ENCODE assay signal across 13 cellular contexts in genomic region chr2:63124209-63124608, GRCh38.
DNase-seq lines count a peak whose midpoint lies in the region; ATAC-seq and TF ChIP-seq lines count a peak whose summit lies in the region.
"Had no signal": no experiment of that assay in that cellular context is flagged by ENCODE, and none has a peak within 500 bp of the region (broad histone marks: within the 10 kb centered on the region; RNA-seq: fewer than 3 reads in every experiment).

No MANE protein-coding gene starts in this region.

- no TSS peak for BruUV-seq in Calu3 (replicated peaks; lab: Mats Ljungman, UMichigan)

- no peaks in the 10 kb centered on the region for H3K27me3 Mint-ChIP-seq in activated CD4-positive, alpha-beta memory T cell treated with anti-CD3 and anti-CD28 coated beads for 36 hours
- H3K27me3 Mint-ChIP-seq in Calu3 (ENCODE audit: unreplicated experiment) = no peaks in the 10 kb centered on the region
- H3K27me3 Mint-ChIP-seq: activated CD4-positive, alpha-beta memory T cell treated with anti-CD3 and anti-CD28 coated beads, Interleukin-2, amount 10 ng/mL, durations not matched to agents 7 days and 5 days had no signal

- H3K27ac ChIP-seq in BLaER1 = no peak overlapping the region
- H3K27ac ChIP-seq: SJSA1 had no signal

- H3K36me3 Mint-ChIP-seq in activated CD4-positive, alpha-beta memory T cell treated with anti-CD3 and anti-CD28 coated beads for 36 hours = peaks cover 5% of the 10 kb centered on the region
- H3K36me3 Mint-ChIP-seq in Calu3 (ENCODE audit: insufficient read depth, unreplicated experiment) = no peaks in the 10 kb centered on the region

- no peak overlapping the region for H3K9ac ChIP-seq in BLaER1

- peaks cover 11% of the 10 kb centered on the region for H3K4me1 ChIP-seq in BLaER1
- H3K4me1 ChIP-seq: SJSA1 had no signal

- POLR2A ChIA-PET in activated CD4-positive, alpha-beta memory T cell treated with anti-CD3 and anti-CD28 coated beads for 36 hours (lab: Charles Lee) = no interaction called here

- H3K36me3 ChIP-seq in BLaER1 = no peaks in the 10 kb centered on the region
- H3K36me3 ChIP-seq: SJSA1 had no signal

- TF ChIP-seq CTCF in Calu3 (IDR thresholded peaks at IDR 0.05; ENCODE audit: unreplicated experiment) = no peak

- H3K9me3 ChIP-seq in BLaER1 = no peaks in the 10 kb centered on the region
- H3K9me3 ChIP-seq: SJSA1 had no signal

- ATAC-seq in GM19351 (IDR thresholded peaks at IDR 0.05; ENCODE audit: unreplicated experiment) (peak; percentile 76), HG03045 (IDR thresholded peaks at IDR 0.05; ENCODE audit: unreplicated experiment) (peak; percentile 65)

- H3K4me1 Mint-ChIP-seq in activated CD4-positive, alpha-beta memory T cell treated with anti-CD3 and anti-CD28 coated beads for 36 hours (ENCODE audit: low read depth) = no peaks in the 10 kb centered on the region
- H3K4me1 Mint-ChIP-seq in Calu3 (ENCODE audit: low read depth, unreplicated experiment) = no peaks in the 10 kb centered on the region
- H3K4me1 Mint-ChIP-seq: activated CD4-positive, alpha-beta memory T cell treated with anti-CD3 and anti-CD28 coated beads, Interleukin-2, amount 10 ng/mL, durations not matched to agents 7 days and 5 days had no signal

- peak overlapping the region; percentile 22; the same call in 1 of the 2 replicates for H3K4me2 ChIP-seq in BLaER1

- peaks cover 3% of the 10 kb centered on the region for H3K9me3 Mint-ChIP-seq in activated CD4-positive, alpha-beta memory T cell treated with anti-CD3 and anti-CD28 coated beads for 36 hours
- H3K9me3 Mint-ChIP-seq in Calu3 (ENCODE audit: low read depth, unreplicated experiment) = no peaks in the 10 kb centered on the region

- DNase-seq in OCI-M1 (lab: John Stamatoyannopoulos, UW) = peak; percentile 9
- no peak for DNase-seq in NCI-H510A (lab: John Stamatoyannopoulos, UW)
- no peak for DNase-seq in D341Med (ENCODE audit: low spot score)
- DNase-seq in activated CD4-positive, alpha-beta memory T cell treated with anti-CD3 and anti-CD28 coated beads for 36 hours = no peak
- DNase-seq in Calu3 = no peak
- DNase-seq: ACHN; activated CD4-positive, alpha-beta memory T cell treated with anti-CD3 and anti-CD28 coated beads, Interleukin-2, amount 10 ng/mL, durations not matched to agents 7 days and 5 days; effector CD4-positive, alpha-beta T cell; NCI-H345 had no signal

- H3K27ac Mint-ChIP-seq in activated CD4-positive, alpha-beta memory T cell treated with anti-CD3 and anti-CD28 coated beads for 36 hours = no peak overlapping the region
- H3K27ac Mint-ChIP-seq in Calu3 (ENCODE audit: unreplicated experiment) = no peak overlapping the region
- H3K27ac Mint-ChIP-seq: activated CD4-positive, alpha-beta memory T cell treated with anti-CD3 and anti-CD28 coated beads, Interleukin-2, amount 10 ng/mL, durations not matched to agents 7 days and 5 days had no signal

- H3K4me3 ChIP-seq in BLaER1 = no peak overlapping the region
- H3K4me3 ChIP-seq: SJSA1 had no signal

- CTCF ChIA-PET in activated CD4-positive, alpha-beta memory T cell treated with anti-CD3 and anti-CD28 coated beads for 36 hours (lab: Charles Lee) = no interaction called here
- CTCF ChIA-PET in Calu3 (lab: Charles Lee) = no interaction called here

- no peak overlapping the region for H3K4me3 Mint-ChIP-seq in activated CD4-positive, alpha-beta memory T cell treated with anti-CD3 and anti-CD28 coated beads for 36 hours
- no peak overlapping the region for H3K4me3 Mint-ChIP-seq in Calu3 (ENCODE audit: low read depth, unreplicated experiment)
- H3K4me3 Mint-ChIP-seq: activated CD4-positive, alpha-beta memory T cell treated with anti-CD3 and anti-CD28 coated beads, Interleukin-2, amount 10 ng/mL, durations not matched to agents 7 days and 5 days had no signal

- H3K27me3 ChIP-seq in BLaER1 = no peaks in the 10 kb centered on the region
- H3K27me3 ChIP-seq: SJSA1 had no signal

- intact Hi-C loops in activated CD4-positive, alpha-beta memory T cell treated with anti-CD3 and anti-CD28 coated beads for 36 hours (cut with micrococcal nuclease) = no loop called here
- intact Hi-C loops in Calu3 (cut with micrococcal nuclease; ENCODE audit: unreplicated experiment) = no loop called here

- H4K20me1 ChIP-seq in BLaER1 = no peaks in the 10 kb centered on the region
